ENCODE assay signal across 8 cellular contexts in the genomic region with DNA sequence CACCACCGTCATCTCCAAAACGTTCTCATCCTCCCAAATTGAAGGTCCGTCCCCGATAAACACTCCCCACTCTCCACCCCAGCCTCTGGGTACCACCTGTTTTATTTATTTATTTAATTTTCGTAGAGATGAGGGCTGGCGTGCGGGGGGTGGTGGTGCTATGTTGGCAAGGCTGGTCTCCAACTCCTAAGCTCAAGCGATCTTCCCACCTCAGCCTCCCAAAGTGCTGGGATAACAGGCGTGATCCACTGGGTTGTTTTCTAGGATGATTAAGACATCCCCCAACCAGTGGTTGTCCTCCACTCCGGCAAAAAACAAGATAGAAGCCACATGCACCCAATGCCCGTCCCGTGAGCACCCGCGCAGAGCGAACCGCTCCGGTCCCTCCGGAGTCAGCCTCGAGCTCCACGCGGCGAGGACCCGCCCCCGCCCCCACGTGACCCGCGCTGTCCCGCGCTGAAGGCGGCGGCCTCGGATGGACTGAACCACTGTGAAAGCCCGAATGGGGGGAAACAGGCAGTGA. TPM values are rescaled to one million over a fixed set of nuclear protein-coding genes. Genes with fewer than 3 reads are reported as not detected.
A peak's percentile ranks its signal among the peaks of the same experiment; 100 is the strongest.
DNase-seq lines count a peak whose midpoint lies in the region; ATAC-seq and TF ChIP-seq lines count a peak whose summit lies in the region.

No MANE protein-coding gene starts in this region.

- ATAC-seq in GM21576 (IDR thresholded peaks at IDR 0.05; ENCODE audit: unreplicated experiment) (peak; percentile 47), left cardiac atrium (peak; percentile 90 to 94), psoas muscle (peak; percentile 86 to 91 (median 89))

- intact Hi-C loops in left cardiac atrium (cut with DNase I), result loop anchor here in 1 of 2 donors (5.0 kb wide), 1 partner anchor 111 kb away; a partner anchor contains a TSS
- intact Hi-C loops in psoas muscle (cut with DNase I), result loop anchor here in 1 of 2 donors (5.0 kb wide), 2 partner anchors 49 to 106 kb away; a partner anchor contains a TSS
- intact Hi-C loops in vagina (cut with DNase I), result loop anchor here (10.0 kb wide), 1 partner anchor 779 kb away; a partner anchor contains a TSS

- H3K9ac ChIP-seq in SK-N-MC (ENCODE audit: insufficient read length), result peak overlapping the region; percentile 100

- H3K4me1 ChIP-seq in psoas muscle (peaks cover 28% of the 10 kb centered on the region), vagina (peaks cover 46% of the 10 kb centered on the region)

- TF ChIP-seq RAD21 in Ishikawa (IDR thresholded peaks at IDR 0.05; ENCODE audit: low read depth), result no peak

- no peaks in the 10 kb centered on the region for H3K9me3 ChIP-seq in SK-N-MC (ENCODE audit: low read depth, low read length)
- H3K9me3 ChIP-seq in psoas muscle, result no peaks in the 10 kb centered on the region
- H3K9me3 ChIP-seq in vagina, result no peaks in the 10 kb centered on the region

- H3K27ac ChIP-seq in SK-N-MC, result peak overlapping the region; percentile 100
- H3K27ac ChIP-seq in psoas muscle, result peak overlapping the region; percentile 100
- peak overlapping the region; percentile 99 for H3K27ac ChIP-seq in vagina

- WGBS in psoas muscle, 3 donors, result 2 to 5% (median 2%) methylated on average over 33 of the region's 33 CpGs

- H3K4me3 ChIP-seq in SK-N-MC (peak overlapping the region; percentile 95), psoas muscle (peak overlapping the region; percentile 98), vagina (peak overlapping the region; percentile 99 to 100)

- TF ChIP-seq CTCF in psoas muscle (IDR thresholded peaks at IDR 0.05) (no peak), vagina (IDR thresholded peaks at IDR 0.05) (no peak)

- TF ChIP-seq POLR2A in vagina (IDR thresholded peaks at IDR 0.05), result no peak

- H3K27me3 ChIP-seq in psoas muscle (ENCODE audit: insufficient read depth in 3 of 3, low read length in 2 of 3) (no peaks in the 10 kb centered on the region), vagina (no peaks in the 10 kb centered on the region)

- DNase-seq in GDM1 (lab: John Stamatoyannopoulos, UW) (peak; percentile 82), SK-N-MC (ENCODE audit: low read depth, low spot score) (peak; percentile 12), left cardiac atrium (peak; percentile 93), psoas muscle (peak; percentile 91 to 95), vagina (ENCODE audit: extremely low spot score in 2 of 2) (peak in 1 of 2 donors; percentile 93)
- DNase-seq in activated naive CD8-positive, alpha-beta T cell treated with anti-CD3 and anti-CD28 coated beads, Interleukin-2, amount 50 U/mL, for 16 hours (ENCODE audit: low read depth, low spot score), result peak; percentile 80

- no peak for TF ChIP-seq EP300 in Ishikawa (IDR thresholded peaks at IDR 0.05; ENCODE audit: borderline replicate concordance)

- peaks cover 27% of the 10 kb centered on the region for H3K36me3 ChIP-seq in SK-N-MC (ENCODE audit: insufficient read depth, low read length)
- peaks cover 0 to 22% of the 10 kb centered on the region in 2 donors for H3K36me3 ChIP-seq in psoas muscle (ENCODE audit: insufficient read depth in 1 of 2, low read depth in 1 of 2)
- no peaks in the 10 kb centered on the region for H3K36me3 ChIP-seq in vagina

TF ChIP-seq in Ishikawa, 13 proteins besides CTCF, POLR2A, EP300 and RAD21:
- no peak for TF ChIP-seq YY1 (IDR thresholded peaks at IDR 0.05; ENCODE audit: low read depth)
- peak; percentile 77 for TF ChIP-seq TAF1 (IDR thresholded peaks at IDR 0.05; ENCODE audit: low read depth)
- no peak for TF ChIP-seq NFIC (IDR thresholded peaks at IDR 0.05)
- TF ChIP-seq, protein P1, sequence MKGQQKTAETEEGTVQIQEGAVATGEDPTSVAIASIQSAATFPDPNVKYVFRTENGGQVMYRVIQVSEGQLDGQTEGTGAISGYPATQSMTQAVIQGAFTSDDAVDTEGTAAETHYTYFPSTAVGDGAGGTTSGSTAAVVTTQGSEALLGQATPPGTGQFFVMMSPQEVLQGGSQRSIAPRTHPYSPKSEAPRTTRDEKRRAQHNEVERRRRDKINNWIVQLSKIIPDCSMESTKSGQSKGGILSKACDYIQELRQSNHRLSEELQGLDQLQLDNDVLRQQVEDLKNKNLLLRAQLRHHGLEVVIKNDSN (IDR thresholded peaks at IDR 0.05), result peak; percentile 100
- no peak; the same call in 1 of the 2 replicates for TF ChIP-seq TEAD4 (IDR thresholded peaks at IDR 0.05)
- TF ChIP-seq, protein P2, sequence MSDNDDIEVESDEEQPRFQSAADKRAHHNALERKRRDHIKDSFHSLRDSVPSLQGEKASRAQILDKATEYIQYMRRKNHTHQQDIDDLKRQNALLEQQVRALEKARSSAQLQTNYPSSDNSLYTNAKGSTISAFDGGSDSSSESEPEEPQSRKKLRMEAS (IDR thresholded peaks at IDR 0.05), result peak; percentile 100
- peak; percentile 95 for TF ChIP-seq EGR1 (IDR thresholded peaks at IDR 0.05)
- TF ChIP-seq TCF12 (IDR thresholded peaks at IDR 0.05; ENCODE audit: low read depth), result peak; percentile 72; the same call in 1 of the 2 replicates

RNA-seq across cellular contexts. Expression of a gene that starts 0.9 kb away (rescaled TPM):
- 10 to 100 TPM; 59.6 to 96.1 TPM for total RNA-seq in left cardiac atrium
- 100 to 1,000 TPM; 101 to 203 (median 180) TPM for total RNA-seq in psoas muscle
- 100 to 1,000 TPM; 113 to 275 (median 159) TPM for polyA plus RNA-seq in psoas muscle
- total RNA-seq in vagina, result 90.8 TPM

RNA-seq across cellular contexts. Expression of a gene that starts 39.5 kb away (rescaled TPM):
- 10 to 100 TPM; 31.3 to 38.5 TPM for total RNA-seq in left cardiac atrium
- 10 to 100 TPM; 13.4 to 25.1 (median 21.7) TPM for total RNA-seq in psoas muscle
- polyA plus RNA-seq in psoas muscle, result 10 to 100 TPM in 2 of 3 donors, 1 to 10 TPM in 1; 8.4 to 14.3 (median 12.3) TPM
- total RNA-seq in vagina, result 8.3 TPM

RNA-seq across cellular contexts. Expression of a gene that starts 49.7 kb away (rescaled TPM):
- 10 to 100 TPM; 18.4 to 19.8 TPM for total RNA-seq in left cardiac atrium
- 10 to 100 TPM in 1 of 4 donors, 1 to 10 TPM in 3; 6.6 to 12.0 (median 9.4) TPM for total RNA-seq in psoas muscle
- 1 to 10 TPM; 7.7 to 8.2 (median 8.1) TPM for polyA plus RNA-seq in psoas muscle
- total RNA-seq in vagina, result 26.3 TPM
